In the genomic region with DNA sequence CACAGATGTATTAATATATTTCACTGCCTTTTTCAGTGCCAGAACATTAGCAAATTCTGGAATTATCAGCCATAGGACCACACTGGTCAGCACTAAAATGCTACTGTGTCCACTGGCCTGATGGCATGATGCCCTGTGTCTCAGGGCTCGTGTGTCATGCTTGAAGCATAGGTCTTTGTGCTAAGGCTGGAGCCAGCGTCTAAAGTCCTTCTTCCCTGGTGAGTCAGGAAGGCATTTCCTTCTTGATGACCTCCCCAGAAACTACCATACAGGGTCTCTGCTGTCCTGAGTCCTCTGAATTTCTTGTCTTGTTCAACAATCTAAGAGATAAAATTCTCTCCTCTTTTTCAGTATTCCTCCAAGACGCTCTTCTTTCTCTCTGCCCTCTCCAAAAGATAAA, we compare ENCODE assay signal across 17 cellular contexts.
DNase-seq lines count a peak whose midpoint lies in the region; ATAC-seq and TF ChIP-seq lines count a peak whose summit lies in the region.
"Had no signal": no experiment of that assay in that cellular context is flagged by ENCODE, and none has a peak within 500 bp of the region (broad histone marks: within the 10 kb centered on the region; RNA-seq: fewer than 3 reads in every experiment).

No MANE protein-coding gene starts in this region.

- H3K27ac ChIP-seq in GM23248 (peak overlapping the region; percentile 56), SK-N-SH (ENCODE audit: low read depth in 2 of 2, low read length in 1 of 2) (peak overlapping the region in 1 of 2 experiments; percentile 80; a peak in 2 of 4 replicates), uterus (no peak overlapping the region)
- H3K27ac ChIP-seq: adrenal gland, spleen had no signal

- H3K27me3 Mint-ChIP-seq in activated CD4-positive, alpha-beta T cell treated with anti-CD3 and anti-CD28 coated beads, Interleukin-2, amount 10 ng/mL, durations not matched to agents 7 days and 5 days, result no peaks in the 10 kb centered on the region
- H3K27me3 Mint-ChIP-seq: natural killer cell treated with Interleukin-12 subunit alpha and Interleukin-12 subunit beta and Interleukin-15 and Interleukin-18, amount 100 ng/mL, for 72 hours; progenitor cell of endocrine pancreas had no signal

- POLR2A ChIA-PET in SK-N-SH (lab: Yijun Ruan, JAX), result no interaction called here
- POLR2A ChIA-PET in activated CD4-positive, alpha-beta T cell treated with anti-CD3 and anti-CD28 coated beads, Interleukin-2, amount 10 ng/mL, durations not matched to agents 7 days and 5 days (lab: Charles Lee), result no interaction called here

- no peaks in the 10 kb centered on the region for H3K27me3 ChIP-seq in GM23248 (replicated peaks; ENCODE audit: insufficient read depth)
- no peaks in the 10 kb centered on the region for H3K27me3 ChIP-seq in SK-N-SH (ENCODE audit: insufficient read depth)
- H3K27me3 ChIP-seq in uterus, result no peaks in the 10 kb centered on the region
- H3K27me3 ChIP-seq: adrenal gland, spleen had no signal

- H3K27ac Mint-ChIP-seq in activated CD4-positive, alpha-beta T cell treated with anti-CD3 and anti-CD28 coated beads, Interleukin-2, amount 10 ng/mL, durations not matched to agents 7 days and 5 days, result no peak overlapping the region
- H3K27ac Mint-ChIP-seq: activated T-helper 2 cell treated with anti-CD3 and anti-CD28 coated beads, Interferon-gamma antibody, Interleukin-2, Interleukin-4, amounts not matched to agents 10 μg/mL and 5 μg/mL and 100 μg/mL, durations not matched to agents 14 hours and 24 hours and 36 hours; immature natural killer cell; natural killer cell treated with Interleukin-12 subunit alpha and Interleukin-12 subunit beta and Interleukin-15 and Interleukin-18, amount 100 ng/mL, for 72 hours; progenitor cell of endocrine pancreas; T-helper 2 cell treated with Interferon-gamma antibody and Interleukin-4, amounts not matched to agents 5 μg/mL and 100 μg/mL, for 36 hours had no signal

- H4K20me1 ChIP-seq in GM23248 (ENCODE audit: insufficient read depth), result no peaks in the 10 kb centered on the region
- no peaks in the 10 kb centered on the region for H4K20me1 ChIP-seq in SK-N-SH (ENCODE audit: insufficient read depth)

- H3K9ac ChIP-seq in GM23248 (peak overlapping the region; percentile 18; the same call in 1 of the 2 replicates), SK-N-SH (peak overlapping the region; percentile 45; the same call in 1 of the 2 replicates)

- H3K9me3 ChIP-seq in GM23248 (ENCODE audit: low read depth) (no peaks in the 10 kb centered on the region), SK-N-SH (no peaks in the 10 kb centered on the region), uterus (peaks cover 0 to 7% of the 10 kb centered on the region in 2 donors)
- H3K9me3 ChIP-seq: adrenal gland, spleen had no signal

- peaks cover 28% of the 10 kb centered on the region for H3K4me1 ChIP-seq in GM23248 (ENCODE audit: insufficient read depth)
- H3K4me1 ChIP-seq in SK-N-SH (ENCODE audit: control insufficient read depth in 1 of 2, insufficient read depth in 2 of 2, low read depth in 1 of 2, low read length in 1 of 2), result peaks cover 0 to 19% of the 10 kb centered on the region in 2 experiments; a peak in 1 of 4 replicates
- no peaks in the 10 kb centered on the region for H3K4me1 ChIP-seq in uterus
- H3K4me1 ChIP-seq: adrenal gland, spleen had no signal

- no peak overlapping the region for H3K4me3 Mint-ChIP-seq in activated CD4-positive, alpha-beta T cell treated with anti-CD3 and anti-CD28 coated beads, Interleukin-2, amount 10 ng/mL, durations not matched to agents 7 days and 5 days
- H3K4me3 Mint-ChIP-seq: CD14-positive monocyte; immature natural killer cell; natural killer cell treated with Interleukin-12 subunit alpha and Interleukin-12 subunit beta and Interleukin-15 and Interleukin-18, amount 100 ng/mL, for 72 hours; T-helper 2 cell treated with Interferon-gamma antibody and Interleukin-4, amounts not matched to agents 5 μg/mL and 100 μg/mL, for 36 hours had no signal

- no peaks in the 10 kb centered on the region for H3K9me3 Mint-ChIP-seq in activated CD4-positive, alpha-beta T cell treated with anti-CD3 and anti-CD28 coated beads, Interleukin-2, amount 10 ng/mL, durations not matched to agents 7 days and 5 days
- H3K9me3 Mint-ChIP-seq: activated T-helper 2 cell treated with anti-CD3 and anti-CD28 coated beads, Interferon-gamma antibody, Interleukin-2, Interleukin-4, amounts not matched to agents 10 μg/mL and 5 μg/mL and 100 μg/mL, durations not matched to agents 14 hours and 24 hours and 36 hours; T-helper 2 cell treated with Interferon-gamma antibody and Interleukin-4, amounts not matched to agents 5 μg/mL and 100 μg/mL, for 36 hours had no signal

- 24 to 27% methylated on average over 3 of the region's 3 CpGs for WGBS in GM23248 (ENCODE audit: low coverage in 1 of 2, low lambda C conversion rate in 2 of 2, missing lambda C conversion rate in 2 of 2), 2 experiments
- 22% methylated on average over 3 of the region's 3 CpGs for WGBS in SK-N-SH (ENCODE audit: low lambda C conversion rate)

- no peaks in the 10 kb centered on the region for H3K36me3 Mint-ChIP-seq in activated CD4-positive, alpha-beta T cell treated with anti-CD3 and anti-CD28 coated beads, Interleukin-2, amount 10 ng/mL, durations not matched to agents 7 days and 5 days (ENCODE audit: low read depth)
- H3K36me3 Mint-ChIP-seq: CD14-positive monocyte; immature natural killer cell; natural killer cell treated with Interleukin-12 subunit alpha and Interleukin-12 subunit beta and Interleukin-15 and Interleukin-18, amount 100 ng/mL, for 72 hours had no signal

- peak; percentile 87 for DNase-seq in GM23248
- DNase-seq in SK-N-SH, result no peak
- DNase-seq in fibroblast of peridontal ligament (ENCODE audit: extremely low read depth), result peak; percentile 20
- DNase-seq in stromal cell of bone marrow (ENCODE audit: low read depth), result peak; percentile 29
- DNase-seq in uterus, result no peak
- no peak for DNase-seq in activated CD4-positive, alpha-beta T cell treated with anti-CD3 and anti-CD28 coated beads, Interleukin-2, amount 10 ng/mL, durations not matched to agents 7 days and 5 days
- DNase-seq: adrenal gland, immature natural killer cell, NCI-H187, NCI-H510A, spleen had no signal

- H3K36me3 ChIP-seq in GM23248 (ENCODE audit: low read depth) (no peaks in the 10 kb centered on the region), SK-N-SH (replicated peaks in 1 of 2; ENCODE audit: control insufficient read depth in 1 of 2, insufficient read depth in 2 of 2, low read length in 1 of 2) (no peaks in the 10 kb centered on the region), uterus (no peaks in the 10 kb centered on the region)
- H3K36me3 ChIP-seq: adrenal gland, spleen had no signal

- H3K4me1 Mint-ChIP-seq in activated CD4-positive, alpha-beta T cell treated with anti-CD3 and anti-CD28 coated beads, Interleukin-2, amount 10 ng/mL, durations not matched to agents 7 days and 5 days, result no peaks in the 10 kb centered on the region
- H3K4me1 Mint-ChIP-seq: immature natural killer cell had no signal

- H3K4me2 ChIP-seq in GM23248 (ENCODE audit: unreplicated experiment) (peak overlapping the region; percentile 59), SK-N-SH (0 out of 2 replicates have a peak overlapping the region, but pooled peaks have one; percentile 20)

- no peaks in the 10 kb centered on the region for H3K9me2 ChIP-seq in GM23248 (ENCODE audit: insufficient read depth)
- H3K9me2 ChIP-seq in SK-N-SH, result no peaks in the 10 kb centered on the region

- H3K79me2 ChIP-seq in GM23248 (ENCODE audit: insufficient read depth) (no peaks in the 10 kb centered on the region), SK-N-SH (ENCODE audit: insufficient read depth) (no peaks in the 10 kb centered on the region)

- no peak for TF ChIP-seq POLR2A in uterus (IDR thresholded peaks at IDR 0.05)

- in situ Hi-C loops in GM23248 (cut with MboI), result no loop called here

- no peak for ATAC-seq in GM19467 (IDR thresholded peaks at IDR 0.05; ENCODE audit: unreplicated experiment)
- ATAC-seq: natural killer cell treated with Interleukin-12 subunit alpha and Interleukin-12 subunit beta and Interleukin-15 and Interleukin-18, amount 100 ng/mL, for 72 hours had no signal

- CTCF ChIA-PET in SK-N-SH (lab: Yijun Ruan, JAX), result no interaction called here
- CTCF ChIA-PET in activated CD4-positive, alpha-beta T cell treated with anti-CD3 and anti-CD28 coated beads, Interleukin-2, amount 10 ng/mL, durations not matched to agents 7 days and 5 days (lab: Charles Lee), result no interaction called here

- TF ChIP-seq RAD21 in SK-N-SH (IDR thresholded peaks at IDR 0.05; ENCODE audit: low read length), result no peak

- H3F3A ChIP-seq in GM23248 (ENCODE audit: insufficient read depth), result peaks cover 28% of the 10 kb centered on the region; the same call in 1 of the 2 replicates
- H3F3A ChIP-seq in SK-N-SH (replicated peaks; ENCODE audit: insufficient read depth), result peaks cover 30% of the 10 kb centered on the region

- no peak for TF ChIP-seq EP300 in SK-N-SH (IDR thresholded peaks at IDR 0.05; ENCODE audit: borderline replicate concordance in 1 of 2, low read depth in 1 of 2, low read length in 1 of 2)

- peak overlapping the region; percentile 59; the same call in 1 of the 2 replicates for H2AFZ ChIP-seq in GM23248
- peak overlapping the region; percentile 63; the same call in 1 of the 2 replicates for H2AFZ ChIP-seq in SK-N-SH (ENCODE audit: low read depth)

- TF ChIP-seq CTCF in SK-N-SH (IDR thresholded peaks at IDR 0.05) (no peak), uterus (IDR thresholded peaks at IDR 0.05) (no peak)

- intact Hi-C loops in uterus (cut with DNase I; ENCODE audit: low total_unique reads), result no loop called here

- H3K4me3 ChIP-seq in GM23248 (no peak overlapping the region), SK-N-SH (ENCODE audit: low read depth in 2 of 2, low read length in 1 of 2) (no peak overlapping the region), uterus (no peak overlapping the region)
- H3K4me3 ChIP-seq: adrenal gland, spleen had no signal

TF ChIP-seq in SK-N-SH, 30 proteins besides CTCF, POLR2A, EP300 and RAD21:
- TF ChIP-seq EZH2phosphoT487 (IDR thresholded peaks at IDR 0.05; ENCODE audit: borderline replicate concordance, low read depth), result no peak
- no peak for TF ChIP-seq FOXJ3 (CRISPR knock-in tag; IDR thresholded peaks at IDR 0.05)
- peak; percentile 37; the same call in 1 of the 2 replicates for TF ChIP-seq FOSL2 (IDR thresholded peaks at IDR 0.05; ENCODE audit: borderline replicate concordance, low read depth)
- TF ChIP-seq TCF12 (IDR thresholded peaks at IDR 0.05), result 0 out of 2 replicates have a peak, but pooled peaks have one; percentile 7
- TF ChIP-seq, protein P1, sequence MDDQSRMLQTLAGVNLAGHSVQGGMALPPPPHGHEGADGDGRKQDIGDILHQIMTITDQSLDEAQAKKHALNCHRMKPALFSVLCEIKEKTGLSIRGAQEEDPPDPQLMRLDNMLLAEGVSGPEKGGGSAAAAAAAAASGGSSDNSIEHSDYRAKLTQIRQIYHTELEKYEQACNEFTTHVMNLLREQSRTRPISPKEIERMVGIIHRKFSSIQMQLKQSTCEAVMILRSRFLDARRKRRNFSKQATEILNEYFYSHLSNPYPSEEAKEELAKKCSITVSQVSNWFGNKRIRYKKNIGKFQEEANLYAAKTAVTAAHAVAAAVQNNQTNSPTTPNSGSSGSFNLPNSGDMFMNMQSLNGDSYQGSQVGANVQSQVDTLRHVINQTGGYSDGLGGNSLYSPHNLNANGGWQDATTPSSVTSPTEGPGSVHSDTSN (IDR thresholded peaks at IDR 0.05), result no peak
TF ChIP-seq in SK-N-SH: peak in this region for 2.

Comparison
In these comparisons a context has a peak if more than half of its experiments do, and no peak if none do; other contexts are left out.
1. DNase-seq: peak in GM23248 (single experiment), fibroblast of peridontal ligament (single experiment) and stromal cell of bone marrow (single experiment); none in SK-N-SH (single experiment), uterus (0 of 2) and activated CD4-positive, alpha-beta T cell treated with anti-CD3 and anti-CD28 coated beads, Interleukin-2, amount 10 ng/mL, durations not matched to agents 7 days and 5 days (single experiment).